1 cellular context compared by ENCODE assay signal in genomic region chr6:87736809-87737540, GRCh38.
TF ChIP-seq lines count a peak whose summit lies in the region.

No MANE protein-coding gene starts in this region.

TF ChIP-seq in GM12878, 131 proteins besides CTCF, POLR2A, EP300 and RAD21 (continued from another document):
- TF ChIP-seq, protein P1, sequence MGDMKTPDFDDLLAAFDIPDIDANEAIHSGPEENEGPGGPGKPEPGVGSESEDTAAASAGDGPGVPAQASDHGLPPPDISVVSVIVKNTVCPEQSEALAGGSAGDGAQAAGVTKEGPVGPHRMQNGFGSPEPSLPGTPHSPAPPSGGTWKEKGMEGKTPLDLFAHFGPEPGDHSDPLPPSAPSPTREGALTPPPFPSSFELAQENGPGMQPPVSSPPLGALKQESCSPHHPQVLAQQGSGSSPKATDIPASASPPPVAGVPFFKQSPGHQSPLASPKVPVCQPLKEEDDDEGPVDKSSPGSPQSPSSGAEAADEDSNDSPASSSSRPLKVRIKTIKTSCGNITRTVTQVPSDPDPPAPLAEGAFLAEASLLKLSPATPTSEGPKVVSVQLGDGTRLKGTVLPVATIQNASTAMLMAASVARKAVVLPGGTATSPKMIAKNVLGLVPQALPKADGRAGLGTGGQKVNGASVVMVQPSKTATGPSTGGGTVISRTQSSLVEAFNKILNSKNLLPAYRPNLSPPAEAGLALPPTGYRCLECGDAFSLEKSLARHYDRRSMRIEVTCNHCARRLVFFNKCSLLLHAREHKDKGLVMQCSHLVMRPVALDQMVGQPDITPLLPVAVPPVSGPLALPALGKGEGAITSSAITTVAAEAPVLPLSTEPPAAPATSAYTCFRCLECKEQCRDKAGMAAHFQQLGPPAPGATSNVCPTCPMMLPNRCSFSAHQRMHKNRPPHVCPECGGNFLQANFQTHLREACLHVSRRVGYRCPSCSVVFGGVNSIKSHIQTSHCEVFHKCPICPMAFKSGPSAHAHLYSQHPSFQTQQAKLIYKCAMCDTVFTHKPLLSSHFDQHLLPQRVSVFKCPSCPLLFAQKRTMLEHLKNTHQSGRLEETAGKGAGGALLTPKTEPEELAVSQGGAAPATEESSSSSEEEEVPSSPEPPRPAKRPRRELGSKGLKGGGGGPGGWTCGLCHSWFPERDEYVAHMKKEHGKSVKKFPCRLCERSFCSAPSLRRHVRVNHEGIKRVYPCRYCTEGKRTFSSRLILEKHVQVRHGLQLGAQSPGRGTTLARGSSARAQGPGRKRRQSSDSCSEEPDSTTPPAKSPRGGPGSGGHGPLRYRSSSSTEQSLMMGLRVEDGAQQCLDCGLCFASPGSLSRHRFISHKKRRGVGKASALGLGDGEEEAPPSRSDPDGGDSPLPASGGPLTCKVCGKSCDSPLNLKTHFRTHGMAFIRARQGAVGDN (IDR thresholded peaks at IDR 0.05) = peak; percentile 46; the same call in 1 of the 2 replicates
- TF ChIP-seq RUNX3 (IDR thresholded peaks at IDR 0.05; ENCODE audit: low read length) = peak; percentile 88
- TF ChIP-seq CUX1 (IDR thresholded peaks at IDR 0.05; ENCODE audit: insufficient replicate concordance, low read depth, low read length) = no peak
- TF ChIP-seq CREB1 (IDR thresholded peaks at IDR 0.05; ENCODE audit: low read depth) = peak; percentile 36; the same call in 1 of the 2 replicates
- TF ChIP-seq NFIC (IDR thresholded peaks at IDR 0.05; ENCODE audit: low read depth, low read length) = peak; percentile 34; the same call in 1 of the 2 replicates
